31 cellular contexts compared by ENCODE assay signal in genomic region chr7:139571651-139572050, GRCh38. TPM values are rescaled to one million over a fixed set of nuclear protein-coding genes. Genes with fewer than 3 reads are reported as not detected.
"Had no signal": no experiment of that assay in that cellular context is flagged by ENCODE, and none has a peak within 500 bp of the region (broad histone marks: within the 10 kb centered on the region; RNA-seq: fewer than 3 reads in every experiment).

No MANE protein-coding gene starts in this region.

- H3K9me3 Mint-ChIP-seq: memory B cell; mesothelial cell of epicardium; naive B cell; natural killer cell treated with Interleukin-12 subunit alpha and Interleukin-12 subunit beta and Interleukin-15 and Interleukin-18, amount 100 ng/mL, for 72 hours; neural progenitor cell; stimulated activated memory B cell treated with anti-CD40 and anti-IgM and Interleukin-4, amounts not matched to agents 10 μg/mL and 1 μg/mL and 100 μg/mL, for 72 hours had no signal

- H3K4me3 Mint-ChIP-seq: memory B cell; mesothelial cell of epicardium; naive B cell; natural killer cell treated with Interleukin-12 subunit alpha and Interleukin-12 subunit beta and Interleukin-15 and Interleukin-18, amount 100 ng/mL, for 72 hours; neural progenitor cell; stimulated activated memory B cell treated with anti-CD40 and anti-IgM and Interleukin-4, amounts not matched to agents 10 μg/mL and 1 μg/mL and 100 μg/mL, for 72 hours had no signal

- H3K36me3 ChIP-seq: neural progenitor cell, uterus had no signal

- H3K4me1 ChIP-seq: foreskin keratinocyte, gastroesophageal sphincter, prostate gland, sigmoid colon, tibial nerve, upper lobe of right lung, uterus had no signal

- H3K4me1 Mint-ChIP-seq: memory B cell; mesothelial cell of epicardium; stimulated activated memory B cell treated with anti-CD40 and anti-IgM and Interleukin-4, amounts not matched to agents 10 μg/mL and 1 μg/mL and 100 μg/mL, for 72 hours had no signal

- H3K27me3 Mint-ChIP-seq: memory B cell; naive B cell; natural killer cell treated with Interleukin-12 subunit alpha and Interleukin-12 subunit beta and Interleukin-15 and Interleukin-18, amount 100 ng/mL, for 72 hours; stimulated activated memory B cell treated with anti-CD40 and anti-IgM and Interleukin-4, amounts not matched to agents 10 μg/mL and 1 μg/mL and 100 μg/mL, for 72 hours had no signal

- H3K4me3 ChIP-seq: dorsolateral prefrontal cortex, esophagus muscularis mucosa, gastroesophageal sphincter, heart left ventricle, hepatocyte, lung, mucosa of descending colon, neural progenitor cell, prostate gland, right atrium auricular region, sigmoid colon, thoracic aorta, tibial nerve, upper lobe of right lung, uterus had no signal

- H3K27me3 ChIP-seq: dorsolateral prefrontal cortex, esophagus muscularis mucosa, foreskin keratinocyte, gastroesophageal sphincter, heart left ventricle, hepatocyte, neural progenitor cell, right atrium auricular region, sigmoid colon, tibial nerve, upper lobe of right lung, uterus had no signal

- H3K9me3 ChIP-seq: esophagus muscularis mucosa, gastroesophageal sphincter, heart left ventricle, mucosa of descending colon, prostate gland, right atrium auricular region, sigmoid colon, thoracic aorta, tibial nerve, upper lobe of right lung, uterus had no signal

- H3K27ac Mint-ChIP-seq: memory B cell; mesothelial cell of epicardium; neural progenitor cell; stimulated activated memory B cell treated with anti-CD40 and anti-IgM and Interleukin-4, amounts not matched to agents 10 μg/mL and 1 μg/mL and 100 μg/mL, for 72 hours had no signal

- ATAC-seq: foreskin keratinocyte; gastroesophageal sphincter; heart left ventricle; left lobe of liver; mucosa of descending colon; natural killer cell treated with Interleukin-12 subunit alpha and Interleukin-12 subunit beta and Interleukin-15 and Interleukin-18, amount 100 ng/mL, for 72 hours; stimulated activated memory B cell treated with anti-CD40 and anti-IgM and Interleukin-4, amounts not matched to agents 10 μg/mL and 1 μg/mL and 100 μg/mL, for 72 hours; stimulated activated naive CD8-positive, alpha-beta T cell treated with anti-CD3 and anti-CD28 coated beads, Interleukin-15, Interleukin-2, amounts not matched to agents 100 U/mL and 50 U/mL, for 24 hours; upper lobe of right lung had no signal

- H3K27ac ChIP-seq: epithelial cell of prostate, esophagus muscularis mucosa, foreskin keratinocyte, gastroesophageal sphincter, heart left ventricle, hepatocyte, neural progenitor cell, prostate gland, right atrium auricular region, sigmoid colon, thoracic aorta, tibial nerve, upper lobe of right lung, uterus had no signal

- DNase-seq: dorsolateral prefrontal cortex; effector CD4-positive, alpha-beta T cell; foreskin keratinocyte; heart left ventricle; kidney; mucosa of descending colon; naive B cell; nucleus accumbens; sigmoid colon; stimulated activated CD4-positive, alpha-beta T cell treated with anti-CD3 and anti-CD28 coated beads, Interleukin-4, amount 100 ng/mL, for 4 hours; stimulated activated naive CD8-positive, alpha-beta T cell treated with anti-CD3 and anti-CD28 coated beads, Interleukin-15, Interleukin-2, amounts not matched to agents 100 U/mL and 50 U/mL, for 24 hours; upper lobe of right lung had no signal

RNA-seq across cellular contexts. Expression of gene CLEC2L, which starts 48.2 kb away (rescaled TPM):
- total RNA-seq: esophagus muscularis mucosa; fibroblast of lung; foreskin keratinocyte; hepatocyte; kidney; left lobe of liver; lung; mucosa of descending colon; natural killer cell treated with Interleukin-12 subunit alpha and Interleukin-12 subunit beta and Interleukin-15 and Interleukin-18, amount 100 ng/mL, for 72 hours; osteocyte; right atrium auricular region; thoracic aorta; upper lobe of right lung had no signal
- polyA plus RNA-seq: fibroblast of lung, foreskin keratinocyte, heart left ventricle, hepatocyte, liver had no signal
